1 cellular context compared by ENCODE assay signal in genomic region chr9:114282926-114283325, GRCh38.
TF ChIP-seq lines count a peak whose summit lies in the region.

No MANE protein-coding gene starts in this region.

TF ChIP-seq in SK-N-SH, 30 proteins besides CTCF, POLR2A, EP300 and RAD21 (continued from another document):
- no peak for TF ChIP-seq GATA2 (CRISPR knock-in tag; IDR thresholded peaks at IDR 0.05)
- no peak for TF ChIP-seq TCF12 (IDR thresholded peaks at IDR 0.05)
- TF ChIP-seq RFX5 (IDR thresholded peaks at IDR 0.05; ENCODE audit: low read length): no peak
- no peak for TF ChIP-seq NFIC (IDR thresholded peaks at IDR 0.05; ENCODE audit: borderline replicate concordance)
- TF ChIP-seq ELF1 (IDR thresholded peaks at IDR 0.05): no peak
- no peak for TF ChIP-seq FOXJ3 (CRISPR knock-in tag; IDR thresholded peaks at IDR 0.05)
- no peak for TF ChIP-seq IRF3 (IDR thresholded peaks at IDR 0.05; ENCODE audit: low read depth, low read length)
- TF ChIP-seq SMC3 (IDR thresholded peaks at IDR 0.05; ENCODE audit: low read depth, low read length): no peak
- no peak for TF ChIP-seq MEF2A (IDR thresholded peaks at IDR 0.05; ENCODE audit: borderline replicate concordance, low read depth)
- TF ChIP-seq MXI1 (IDR thresholded peaks at IDR 0.05; ENCODE audit: low read depth, low read length): no peak
- no peak for TF ChIP-seq CHD2 (IDR thresholded peaks at IDR 0.05; ENCODE audit: low read length, partially characterized antibody)
- no peak for TF ChIP-seq JUND (IDR thresholded peaks at IDR 0.05)
